ENCODE assay signal across 8 cellular contexts in the genomic region with DNA sequence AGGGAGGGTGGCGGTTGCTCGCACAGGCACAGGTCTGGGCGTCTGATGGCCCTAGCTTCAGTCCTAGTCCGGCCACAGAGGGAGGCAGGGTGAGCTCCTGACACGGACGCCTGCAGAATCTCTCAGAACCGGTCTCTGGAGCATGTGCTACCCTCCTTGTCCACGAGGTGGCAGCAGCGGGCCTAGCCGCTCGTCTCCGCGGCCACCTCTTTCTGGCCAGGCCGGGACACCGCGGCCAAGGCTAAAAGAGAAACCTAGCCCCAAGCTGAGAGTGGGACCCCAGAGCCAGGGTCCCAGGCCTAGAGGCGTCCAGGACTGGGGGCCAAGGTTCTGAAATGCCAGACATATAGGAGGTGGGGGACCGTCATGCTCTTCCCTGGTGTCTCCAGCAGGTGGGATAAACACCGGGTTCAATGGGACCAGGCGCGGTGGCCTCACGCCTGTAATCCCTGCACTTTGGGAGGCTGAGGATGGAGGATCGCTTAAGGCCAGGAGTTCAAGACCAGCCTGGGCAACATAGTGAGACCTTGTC. TPM values are rescaled to one million over a fixed set of nuclear protein-coding genes. Genes with fewer than 3 reads are reported as not detected.
DNase-seq lines count a peak whose midpoint lies in the region; ATAC-seq and TF ChIP-seq lines count a peak whose summit lies in the region.

No MANE protein-coding gene starts in this region.

- no peak overlapping the region for H3K9ac ChIP-seq in Karpas-422 (ENCODE audit: low read length)

- no peaks in the 10 kb centered on the region for H3K79me2 ChIP-seq in Karpas-422 (ENCODE audit: low read length)

- ATAC-seq in omental fat pad (ENCODE audit: low FRiP score) (peak; percentile 86), HG02840 (IDR thresholded peaks at IDR 0.05; ENCODE audit: low FRiP score, unreplicated experiment) (no peak)

- H3K4me3 ChIP-seq in Karpas-422 (ENCODE audit: low read length) = no peak overlapping the region

- H3K27ac ChIP-seq in Karpas-422 (ENCODE audit: low read length) (no peak overlapping the region), substantia nigra (ENCODE audit: low read depth, low read length, poor library complexity, severe bottlenecking) (no peak overlapping the region)

- DNase-seq in GM10248 (ENCODE audit: extremely low spot score) = peak; percentile 87
- DNase-seq in Karpas-422 = peak; percentile 90
- peak; percentile 87 for DNase-seq in SK-MEL-5 (ENCODE audit: low read depth, low spot score)
- DNase-seq in activated gamma-delta T cell treated with Interleukin-2 at 50 U/mL for 16 hours = peak; percentile 83
- peak; percentile 52 for DNase-seq in foreskin melanocyte
- DNase-seq in omental fat pad (ENCODE audit: low spot score) = peak; percentile 85
- peak in 48 of 49 donors; percentile 27 to 95 (median 76) for DNase-seq in substantia nigra (lab: John Stamatoyannopoulos, UW)

- H4K20me1 ChIP-seq in Karpas-422 (ENCODE audit: insufficient read depth, low read depth, low read length) = 0 out of 2 replicates have a peak, but pooled peaks cover 2% of the 10 kb centered on the region

- H3K4me2 ChIP-seq in Karpas-422 (ENCODE audit: low read depth, low read length, poor library complexity, severe bottlenecking) = no peak overlapping the region

- H3K9me3 ChIP-seq in Karpas-422 (ENCODE audit: low read length) = no peaks in the 10 kb centered on the region

- CTCF ChIA-PET in GM10248 (lab: Yijun Ruan, JAX) = interaction anchor here (0.6 to 9.5 kb wide), 64 partner anchors 9 to 381 kb away, joined by 3 to 197 read pairs (median 5); partner anchors contain the start of genes CLIP2, EIF4H and RFC2

- POLR2A ChIA-PET in GM10248 (lab: Yijun Ruan, JAX) = interaction anchor here (0.5 to 1.7 kb wide), 7 partner anchors 14 to 195 kb away, joined by 3 to 4 read pairs (median 4); no protein-coding TSS in a partner anchor

- H3K27me3 ChIP-seq in Karpas-422 (ENCODE audit: low read length) = no peaks in the 10 kb centered on the region

- peaks cover 43% of the 10 kb centered on the region for H3K4me1 ChIP-seq in Karpas-422 (ENCODE audit: low read length)

- peak; percentile 96 for TF ChIP-seq CTCF in GM10248 (IDR thresholded peaks at IDR 0.05; ENCODE audit: control extremely low read depth, extremely low read depth, low read depth, missing control alignments)
- TF ChIP-seq CTCF in omental fat pad (IDR thresholded peaks at IDR 0.05) = peak in 2 of 3 donors; percentile 83 to 93

- in situ Hi-C loops in SK-MEL-5 (cut with HindIII; ENCODE audit: low pct_unique_long_range_greater_than_20kb, low sequenced_read_pairs) = no loop called here

- H2AFZ ChIP-seq in Karpas-422 (ENCODE audit: low read length) = no peak overlapping the region

- no peaks in the 10 kb centered on the region for H3K9me2 ChIP-seq in Karpas-422 (replicated peaks; ENCODE audit: insufficient read depth, low read length)

- no peaks in the 10 kb centered on the region for H3K36me3 ChIP-seq in Karpas-422 (ENCODE audit: insufficient read depth, low read length)

RNA-seq across cellular contexts. Expression of gene LAT2, which starts 3.2 kb away (rescaled TPM):
- total RNA-seq in Karpas-422 (2014; rRNA removed; shearing (Covaris generic); ENCODE audit: low replicate concordance) = 2.3 and 10.5 TPM in 2 replicates
- 0.48 and 1.3 TPM in 2 replicates for total RNA-seq in SK-MEL-5 (2014; rRNA removed; shearing (Covaris generic))
- 0.42 and 3.0 TPM in 2 replicates for polyA plus RNA-seq in SK-MEL-5 (2015; cell fraction: cytosol; rRNA removed)
- 1.6 and 1.8 TPM in 2 replicates for polyA plus RNA-seq in SK-MEL-5 (2015; cell fraction: nucleus; rRNA removed)
- total RNA-seq in omental fat pad = 10 to 100 TPM in 3 of 4 donors, 1 to 10 TPM in 1; 3.0 to 19.4 (median 16.5) TPM

RNA-seq across cellular contexts. Expression of gene EIF4H, which starts 32.5 kb away (rescaled TPM):
- 200 and 286 TPM in 2 replicates for total RNA-seq in Karpas-422 (2014; rRNA removed; shearing (Covaris generic); ENCODE audit: low replicate concordance)
- 326 and 351 TPM in 2 replicates for total RNA-seq in SK-MEL-5 (2014; rRNA removed; shearing (Covaris generic))
- polyA plus RNA-seq in SK-MEL-5 (2015; cell fraction: cytosol; rRNA removed) = 323 and 367 TPM in 2 replicates
- 130 and 160 TPM in 2 replicates for polyA plus RNA-seq in SK-MEL-5 (2015; cell fraction: nucleus; rRNA removed)
- 100 to 1,000 TPM; 195 to 284 (median 229) TPM for total RNA-seq in omental fat pad

RNA-seq across cellular contexts. Expression of gene RFC2, which starts 47.5 kb away (rescaled TPM):
- 18.9 and 27.3 TPM in 2 replicates for total RNA-seq in Karpas-422 (2014; rRNA removed; shearing (Covaris generic); ENCODE audit: low replicate concordance)
- total RNA-seq in SK-MEL-5 (2014; rRNA removed; shearing (Covaris generic)) = 51.0 and 55.7 TPM in 2 replicates
- 53.3 and 58.9 TPM in 2 replicates for polyA plus RNA-seq in SK-MEL-5 (2015; cell fraction: cytosol; rRNA removed)
- 12.2 and 12.4 TPM in 2 replicates for polyA plus RNA-seq in SK-MEL-5 (2015; cell fraction: nucleus; rRNA removed)
- 10 to 100 TPM; 10.9 to 14.8 (median 12.3) TPM for total RNA-seq in omental fat pad
